8 cellular contexts compared by ENCODE assay signal in the genomic region with DNA sequence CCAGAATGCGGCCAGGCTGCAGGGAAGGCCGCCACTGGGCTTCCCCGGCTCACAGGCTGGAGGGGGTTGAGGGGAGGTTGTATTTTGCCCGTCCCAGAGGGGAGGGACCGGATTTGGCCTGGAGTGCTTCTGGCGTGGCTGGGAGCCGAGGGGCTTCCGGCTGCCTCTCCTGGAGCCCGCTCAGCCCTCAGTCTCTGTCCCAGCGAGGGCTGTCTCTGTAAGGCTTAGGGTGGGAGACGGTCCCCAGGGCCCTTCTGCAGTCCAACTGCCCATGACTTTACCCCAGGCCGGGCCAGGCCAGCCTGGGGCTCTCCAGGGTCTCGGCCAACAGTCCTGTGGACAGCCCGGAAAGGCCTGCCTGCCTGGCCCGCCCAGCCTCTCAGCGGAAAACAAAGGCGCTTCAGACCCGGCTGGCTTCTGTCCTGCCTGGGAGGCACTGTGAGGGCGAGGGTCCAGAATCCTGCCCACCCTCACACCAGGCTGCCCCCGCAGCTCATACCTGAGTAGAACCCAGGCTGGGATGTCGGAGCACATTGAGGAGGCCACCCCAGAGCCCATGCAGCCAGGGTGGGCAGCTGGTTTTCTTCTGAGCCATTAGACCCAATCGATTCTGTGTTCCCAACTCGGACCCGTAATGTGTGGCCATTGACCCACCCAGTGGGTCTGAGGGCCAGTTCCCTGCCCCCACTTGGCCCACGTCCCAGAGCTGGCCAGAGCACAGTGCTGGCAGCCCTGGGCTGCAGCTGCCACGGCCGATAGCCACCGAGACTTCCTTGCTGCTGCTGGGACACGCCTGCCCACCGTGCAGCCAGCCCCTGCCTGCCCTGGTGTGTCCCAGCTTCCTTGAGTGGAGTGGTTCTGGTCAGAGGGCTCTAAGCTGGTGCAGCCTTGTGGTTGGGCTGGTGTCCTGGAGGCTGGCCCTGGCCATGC. TPM values are rescaled to one million over a fixed set of nuclear protein-coding genes. Genes with fewer than 3 reads are reported as not detected.
DNase-seq lines count a peak whose midpoint lies in the region; ATAC-seq and TF ChIP-seq lines count a peak whose summit lies in the region.

No MANE protein-coding gene starts in this region.

- peaks cover 0 to 18% of the 10 kb centered on the region in 2 donors for H3K36me3 ChIP-seq in left lung

- H3K27me3 ChIP-seq in left lung = peaks cover 0 to 83% of the 10 kb centered on the region in 2 donors

- H3K27me3 Mint-ChIP-seq in T-helper 2 cell treated with Interferon-gamma antibody and Interleukin-4, amounts not matched to agents 5 μg/mL and 100 μg/mL, for 36 hours (ENCODE audit: low read depth) = peaks cover 35% of the 10 kb centered on the region

- H3K9me3 ChIP-seq in left lung = no peaks in the 10 kb centered on the region

- H3K4me3 ChIP-seq in cardiac fibroblast (replicated peaks in 1 of 2; ENCODE audit: low read depth in 2 of 2, low read length in 2 of 2) (peak overlapping the region; percentile 72 to 77), left lung (peak overlapping the region; percentile 59 to 94)

- ATAC-seq in left lung (peak; percentile 9), HG03039 (IDR thresholded peaks at IDR 0.05; ENCODE audit: unreplicated experiment) (no peak), HG03354 (IDR thresholded peaks at IDR 0.05; ENCODE audit: poor library complexity, severe bottlenecking, unreplicated experiment) (no peak)

- H3K4me1 ChIP-seq in left lung = peaks cover 43 to 81% of the 10 kb centered on the region in 2 donors

- H3K9me3 Mint-ChIP-seq in T-helper 2 cell treated with Interferon-gamma antibody and Interleukin-4, amounts not matched to agents 5 μg/mL and 100 μg/mL, for 36 hours = no peaks in the 10 kb centered on the region

- H3K4me3 Mint-ChIP-seq in T-helper 2 cell treated with Interferon-gamma antibody and Interleukin-4, amounts not matched to agents 5 μg/mL and 100 μg/mL, for 36 hours = peak overlapping the region; percentile 34

- H3K27ac ChIP-seq in left lung (peak overlapping the region; percentile 92 to 94), substantia nigra (ENCODE audit: low read depth, low read length, poor library complexity, severe bottlenecking) (peak overlapping the region; percentile 85)

- no peak overlapping the region for H3K27ac Mint-ChIP-seq in T-helper 2 cell treated with Interferon-gamma antibody and Interleukin-4, amounts not matched to agents 5 μg/mL and 100 μg/mL, for 36 hours

- no peak for DNase-seq in T-helper 2 cell treated with Interferon-gamma antibody and Interleukin-4, amounts not matched to agents 5 μg/mL and 100 μg/mL, for 36 hours (ENCODE audit: low spot score)
- DNase-seq in T-helper 2 cell (no peak), cardiac fibroblast (ENCODE audit: low read depth in 2 of 2) (peak; percentile 64 to 79), left lung (peak in 1 of 2 donors; percentile 67), substantia nigra (lab: John Stamatoyannopoulos, UW) (peak; percentile 31 to 92 (median 83))
- no peak for DNase-seq in stimulated activated CD8-positive, alpha-beta memory T cell treated with anti-CD3 and anti-CD28 coated beads, Interleukin-4, amount 100 ng/mL, for 48 hours

- intact Hi-C loops in left lung (cut with DNase I) = no loop called here

- peaks cover 6% of the 10 kb centered on the region for H3K4me1 Mint-ChIP-seq in T-helper 2 cell treated with Interferon-gamma antibody and Interleukin-4, amounts not matched to agents 5 μg/mL and 100 μg/mL, for 36 hours (ENCODE audit: low read depth)

- TF ChIP-seq CTCF in cardiac fibroblast (IDR thresholded peaks at IDR 0.05; ENCODE audit: low read depth, low read length) = no peak
- TF ChIP-seq CTCF in left lung (IDR thresholded peaks at IDR 0.05) = no peak

- no peaks in the 10 kb centered on the region for H3K36me3 Mint-ChIP-seq in T-helper 2 cell treated with Interferon-gamma antibody and Interleukin-4, amounts not matched to agents 5 μg/mL and 100 μg/mL, for 36 hours (ENCODE audit: low read depth)

RNA-seq across cellular contexts. Expression of gene CRIP2, which starts 1.6 kb away (rescaled TPM):
- 100 to 1,000 TPM; 172 to 224 TPM for total RNA-seq in left lung

RNA-seq across cellular contexts. Expression of gene CRIP1, which starts 10.5 kb away (rescaled TPM):
- total RNA-seq in left lung = 100 to 1,000 TPM; 171 to 281 TPM

RNA-seq across cellular contexts. Expression of gene TEDC1, which starts 14.9 kb away (rescaled TPM):
- 10 to 100 TPM; 12.8 to 16.8 TPM for total RNA-seq in left lung

RNA-seq across cellular contexts. Expression of gene TMEM121, which starts 50.2 kb away (rescaled TPM):
- total RNA-seq in left lung = 1 to 10 TPM; 2.4 to 3.0 TPM

RNA-seq across cellular contexts. Expression of gene MTA1, which starts 56.6 kb away (rescaled TPM):
- 10 to 100 TPM; 60.6 to 81.8 TPM for total RNA-seq in left lung

Comparison
In these comparisons a context has a peak if more than half of its experiments do, and no peak if none do; other contexts are left out.
1. DNase-seq: peak in cardiac fibroblast (2 of 2) and substantia nigra (49 of 49); none in T-helper 2 cell treated with Interferon-gamma antibody and Interleukin-4, amounts not matched to agents 5 μg/mL and 100 μg/mL, for 36 hours (single experiment), T-helper 2 cell (0 of 5) and stimulated activated CD8-positive, alpha-beta memory T cell treated with anti-CD3 and anti-CD28 coated beads, Interleukin-4, amount 100 ng/mL, for 48 hours (single experiment).